In genomic region chr20:40868568-40869223, GRCh38 we compare ENCODE assay signal across 11 cellular contexts.
A peak's percentile ranks its signal among the peaks of the same experiment; 100 is the strongest.
DNase-seq lines count a peak whose midpoint lies in the region; ATAC-seq, FAIRE-seq and TF ChIP-seq lines count a peak whose summit lies in the region.
"Had no signal": no experiment of that assay in that cellular context is flagged by ENCODE, and none has a peak within 500 bp of the region (broad histone marks: within the 10 kb centered on the region; RNA-seq: fewer than 3 reads in every experiment).

No MANE protein-coding gene starts in this region.

- TF ChIP-seq CTCF in coronary artery (IDR thresholded peaks at IDR 0.05) (no peak), thoracic aorta (IDR thresholded peaks at IDR 0.05) (no peak), D721Med (IDR thresholded peaks at IDR 0.05; ENCODE audit: insufficient read depth, missing control alignments) (no peak)

- no peak overlapping the region for H2BK15ac ChIP-seq in mesenchymal stem cell (ENCODE audit: low read depth, poor library complexity, severe bottlenecking)

- H3K27me3 ChIP-seq in mesenchymal stem cell (ENCODE audit: control insufficient read depth in 1 of 2, insufficient read depth in 1 of 2, low read length in 2 of 2) (peaks cover 0 to 8% of the 10 kb centered on the region in 2 experiments), thoracic aorta (replicated peaks; ENCODE audit: insufficient read depth) (no peaks in the 10 kb centered on the region)

- H3K27ac ChIP-seq in coronary artery (peak overlapping the region; percentile 59 to 74), mesenchymal stem cell (ENCODE audit: low read length, poor library complexity, severe bottlenecking) (no peak overlapping the region), thoracic aorta (peak overlapping the region in 1 of 2 donors; percentile 35)
- H3K27ac ChIP-seq: epithelial cell of prostate had no signal

- no peaks in the 10 kb centered on the region for H3K27me3 Mint-ChIP-seq in activated CD4-positive, alpha-beta T cell treated with anti-CD3 and anti-CD28 coated beads, Interleukin-2, amount 10 ng/mL, durations not matched to agents 7 days and 5 days
- H3K27me3 Mint-ChIP-seq in activated T-helper 1 cell treated with anti-CD3 and anti-CD28 coated beads, Interleukin-12 subunit alpha, Interleukin-12 subunit beta, Interleukin-2, Interleukin-4 antibody, amounts not matched to agents 30 ng/mL and 10 ng/mL and 1 ng/mL, durations not matched to agents 14 hours and 24 hours and 36 hours (ENCODE audit: insufficient read depth): no peaks in the 10 kb centered on the region

- no peaks in the 10 kb centered on the region for H3K79me1 ChIP-seq in mesenchymal stem cell (replicated peaks; ENCODE audit: low read length, poor library complexity, severe bottlenecking)

- no peak overlapping the region for H3K14ac ChIP-seq in mesenchymal stem cell (ENCODE audit: low read length in 2 of 2)

- H3K23ac ChIP-seq in mesenchymal stem cell (ENCODE audit: low read length in 2 of 2): no peak overlapping the region

- H3K4me3 Mint-ChIP-seq in activated CD4-positive, alpha-beta T cell treated with anti-CD3 and anti-CD28 coated beads, Interleukin-2, amount 10 ng/mL, durations not matched to agents 7 days and 5 days: no peak overlapping the region
- no peak overlapping the region for H3K4me3 Mint-ChIP-seq in activated T-helper 1 cell treated with anti-CD3 and anti-CD28 coated beads, Interleukin-12 subunit alpha, Interleukin-12 subunit beta, Interleukin-2, Interleukin-4 antibody, amounts not matched to agents 30 ng/mL and 10 ng/mL and 1 ng/mL, durations not matched to agents 14 hours and 24 hours and 36 hours

- peaks cover 2% of the 10 kb centered on the region for H3K9me3 ChIP-seq in mesenchymal stem cell (ENCODE audit: control insufficient read depth, low read length)
- H3K9me3 ChIP-seq in thoracic aorta: no peaks in the 10 kb centered on the region

- WGBS in mesenchymal stem cell: 49% methylated on average over 6 of the region's 6 CpGs

- no peak overlapping the region for H3K27ac Mint-ChIP-seq in activated CD4-positive, alpha-beta T cell treated with anti-CD3 and anti-CD28 coated beads, Interleukin-2, amount 10 ng/mL, durations not matched to agents 7 days and 5 days
- H3K27ac Mint-ChIP-seq in activated T-helper 1 cell treated with anti-CD3 and anti-CD28 coated beads, Interleukin-12 subunit alpha, Interleukin-12 subunit beta, Interleukin-2, Interleukin-4 antibody, amounts not matched to agents 30 ng/mL and 10 ng/mL and 1 ng/mL, durations not matched to agents 14 hours and 24 hours and 36 hours: no peak overlapping the region

- no peak overlapping the region for H3K4ac ChIP-seq in mesenchymal stem cell (ENCODE audit: low read depth in 1 of 2, low read length in 2 of 2)

- no peak for FAIRE-seq in D721Med (lab: Jason Lieb, UNC)

- DNase-seq in LHCN-M2 (ENCODE audit: low read depth) (peak; percentile 35), coronary artery (ENCODE audit: low spot score) (no peak), mesenchymal stem cell (peak; percentile 78), thoracic aorta (ENCODE audit: low spot score) (peak; percentile 4), D721Med (ENCODE audit: insufficient read length, low spot score) (no peak)
- DNase-seq in activated CD4-positive, alpha-beta T cell treated with anti-CD3 and anti-CD28 coated beads, Interleukin-2, amount 10 ng/mL, durations not matched to agents 7 days and 5 days: no peak
- no peak for DNase-seq in activated CD4-positive, CD25-positive, alpha-beta regulatory T cell treated with anti-CD3 and anti-CD28 coated beads, Interleukin-2, amount 50 U/mL, for 72 hours
- DNase-seq in activated T-helper 1 cell treated with anti-CD3 and anti-CD28 coated beads, Interleukin-12 subunit alpha, Interleukin-12 subunit beta, Interleukin-2, Interleukin-4 antibody, amounts not matched to agents 30 ng/mL and 10 ng/mL and 1 ng/mL, durations not matched to agents 14 hours and 24 hours and 36 hours (ENCODE audit: low spot score): no peak
- DNase-seq: GF-D8, mesendoderm had no signal

- no peak overlapping the region for H2AK5ac ChIP-seq in mesenchymal stem cell (ENCODE audit: low read length, severe bottlenecking)

- H3K4me3 ChIP-seq in coronary artery (no peak overlapping the region), mesenchymal stem cell (ENCODE audit: insufficient read depth in 1 of 2, low read depth in 1 of 2, low read length in 2 of 2) (peak overlapping the region in 1 of 2 experiments; percentile 39), thoracic aorta (no peak overlapping the region)

- no peaks in the 10 kb centered on the region for H3K4me1 Mint-ChIP-seq in activated CD4-positive, alpha-beta T cell treated with anti-CD3 and anti-CD28 coated beads, Interleukin-2, amount 10 ng/mL, durations not matched to agents 7 days and 5 days
- H3K4me1 Mint-ChIP-seq in activated T-helper 1 cell treated with anti-CD3 and anti-CD28 coated beads, Interleukin-12 subunit alpha, Interleukin-12 subunit beta, Interleukin-2, Interleukin-4 antibody, amounts not matched to agents 30 ng/mL and 10 ng/mL and 1 ng/mL, durations not matched to agents 14 hours and 24 hours and 36 hours (ENCODE audit: low read depth): no peaks in the 10 kb centered on the region

- H3K36me3 ChIP-seq in mesenchymal stem cell (ENCODE audit: control insufficient read depth in 1 of 2, insufficient read depth in 2 of 2, low read depth in 1 of 2, low read length in 2 of 2): no peaks in the 10 kb centered on the region
- no peaks in the 10 kb centered on the region for H3K36me3 ChIP-seq in thoracic aorta

- H4K8ac ChIP-seq in mesenchymal stem cell (ENCODE audit: low read length): no peak overlapping the region

- no peak overlapping the region for H2BK5ac ChIP-seq in mesenchymal stem cell (ENCODE audit: low read depth, low read length, poor library complexity, severe bottlenecking)

- POLR2A ChIA-PET in activated CD4-positive, alpha-beta T cell treated with anti-CD3 and anti-CD28 coated beads, Interleukin-2, amount 10 ng/mL, durations not matched to agents 7 days and 5 days (lab: Charles Lee): no interaction called here

- intact Hi-C loops in activated T-helper 1 cell treated with anti-CD3 and anti-CD28 coated beads, Interleukin-12 subunit alpha, Interleukin-12 subunit beta, Interleukin-2, Interleukin-4 antibody, amounts not matched to agents 30 ng/mL and 10 ng/mL and 1 ng/mL, durations not matched to agents 14 hours and 24 hours and 36 hours (cut with micrococcal nuclease): no loop called here

- no peak overlapping the region for H2BK120ac ChIP-seq in mesenchymal stem cell (ENCODE audit: low read depth, low read length)

- no peak overlapping the region for H3K18ac ChIP-seq in mesenchymal stem cell (ENCODE audit: low read depth in 1 of 2, low read length in 2 of 2)

- H3K36me3 Mint-ChIP-seq in activated CD4-positive, alpha-beta T cell treated with anti-CD3 and anti-CD28 coated beads, Interleukin-2, amount 10 ng/mL, durations not matched to agents 7 days and 5 days (ENCODE audit: low read depth): no peaks in the 10 kb centered on the region
- no peaks in the 10 kb centered on the region for H3K36me3 Mint-ChIP-seq in activated T-helper 1 cell treated with anti-CD3 and anti-CD28 coated beads, Interleukin-12 subunit alpha, Interleukin-12 subunit beta, Interleukin-2, Interleukin-4 antibody, amounts not matched to agents 30 ng/mL and 10 ng/mL and 1 ng/mL, durations not matched to agents 14 hours and 24 hours and 36 hours (ENCODE audit: low read depth)

- H2AFZ ChIP-seq in mesenchymal stem cell (ENCODE audit: low read depth, low read length): no peak overlapping the region

- peak overlapping the region; percentile 53 for H3K9ac ChIP-seq in mesenchymal stem cell (ENCODE audit: low read length)

- H2BK12ac ChIP-seq in mesenchymal stem cell (ENCODE audit: low read length in 2 of 2): no peak overlapping the region

- H3K9me3 Mint-ChIP-seq in activated CD4-positive, alpha-beta T cell treated with anti-CD3 and anti-CD28 coated beads, Interleukin-2, amount 10 ng/mL, durations not matched to agents 7 days and 5 days: no peaks in the 10 kb centered on the region
- H3K9me3 Mint-ChIP-seq in activated T-helper 1 cell treated with anti-CD3 and anti-CD28 coated beads, Interleukin-12 subunit alpha, Interleukin-12 subunit beta, Interleukin-2, Interleukin-4 antibody, amounts not matched to agents 30 ng/mL and 10 ng/mL and 1 ng/mL, durations not matched to agents 14 hours and 24 hours and 36 hours: no peaks in the 10 kb centered on the region

- H3K4me1 ChIP-seq in mesenchymal stem cell (ENCODE audit: control insufficient read depth, insufficient read depth, low read depth, low read length) (peaks cover 4% of the 10 kb centered on the region), thoracic aorta (ENCODE audit: control insufficient read depth in 1 of 2, low read depth in 2 of 2) (peaks cover 10 to 38% of the 10 kb centered on the region in 2 donors)

- ATAC-seq in thoracic aorta (ENCODE audit: insufficient number of reproducible peaks, low FRiP score, low read depth): peak; percentile 91

- CTCF ChIA-PET in activated CD4-positive, alpha-beta T cell treated with anti-CD3 and anti-CD28 coated beads, Interleukin-2, amount 10 ng/mL, durations not matched to agents 7 days and 5 days (lab: Charles Lee): interaction anchor here (1.1 kb wide), 1 partner anchor 16 kb away, joined by 3 read pairs; no protein-coding TSS in a partner anchor

- no peak overlapping the region for H3K4me2 ChIP-seq in mesenchymal stem cell (ENCODE audit: low read length, poor library complexity, severe bottlenecking)

- H4K91ac ChIP-seq in mesenchymal stem cell (ENCODE audit: low read length): no peak overlapping the region

Comparison
In these comparisons a context has a peak if more than half of its experiments do, and no peak if none do; other contexts are left out.
1. DNase-seq: peak in LHCN-M2 (single experiment), mesenchymal stem cell (single experiment) and thoracic aorta (single experiment); none in coronary artery (single experiment), activated CD4-positive, alpha-beta T cell treated with anti-CD3 and anti-CD28 coated beads, Interleukin-2, amount 10 ng/mL, durations not matched to agents 7 days and 5 days (single experiment), D721Med (single experiment), activated CD4-positive, CD25-positive, alpha-beta regulatory T cell treated with anti-CD3 and anti-CD28 coated beads, Interleukin-2, amount 50 U/mL, for 72 hours (single experiment) and activated T-helper 1 cell treated with anti-CD3 and anti-CD28 coated beads, Interleukin-12 subunit alpha, Interleukin-12 subunit beta, Interleukin-2, Interleukin-4 antibody, amounts not matched to agents 30 ng/mL and 10 ng/mL and 1 ng/mL, durations not matched to agents 14 hours and 24 hours and 36 hours (single experiment).